8 cellular contexts compared by ENCODE assay signal in the genomic region with DNA sequence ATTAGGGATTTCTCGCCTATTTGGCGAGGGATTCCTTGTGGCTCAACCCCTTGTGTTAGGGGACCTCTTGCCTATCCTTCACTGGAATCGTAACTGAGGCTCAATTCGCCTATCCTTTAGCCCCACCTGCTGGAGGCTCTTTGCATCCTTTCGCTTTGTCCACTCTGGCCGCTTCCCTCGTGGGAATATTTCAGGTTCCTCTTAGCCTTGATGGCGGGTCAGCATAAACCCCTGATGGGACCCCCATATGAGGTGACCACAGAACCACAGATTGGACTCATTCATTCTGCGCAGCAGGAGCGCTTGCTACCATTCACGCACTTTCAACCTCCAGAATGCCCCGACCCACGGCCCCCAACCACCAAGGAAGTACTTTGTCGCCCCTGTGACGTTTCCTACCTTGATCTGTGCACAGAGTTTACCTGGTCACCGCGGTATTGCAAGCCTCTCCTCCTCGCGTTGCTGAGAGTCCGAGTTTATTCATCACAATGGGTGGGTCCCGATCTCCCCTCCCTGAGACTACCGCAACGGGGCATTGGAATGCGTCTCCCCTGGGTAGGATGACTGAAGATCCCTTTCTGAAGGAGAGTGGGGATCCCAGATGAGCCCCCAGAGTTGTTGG. TPM values are rescaled to one million over a fixed set of nuclear protein-coding genes. Genes with fewer than 3 reads are reported as not detected.
DNase-seq lines count a peak whose midpoint lies in the region; ATAC-seq, FAIRE-seq and TF ChIP-seq lines count a peak whose summit lies in the region.

A gene (plus strand): TSS at position 425 of the 622 bp plus-strand sequence. CDS start 11,412 bp downstream, outside the sequence.

- no peak within 1 kb of the TSS for H2BK120ac ChIP-seq in trophoblast cell (ENCODE audit: insufficient read depth, low read length, poor library complexity)

- H4K8ac ChIP-seq in trophoblast cell (ENCODE audit: low read depth, low read length): peak within 1 kb of the TSS; percentile 65

- H2BK5ac ChIP-seq in trophoblast cell (ENCODE audit: low read depth, low read length, poor library complexity): no peak within 1 kb of the TSS

- TF ChIP-seq CTCF in transverse colon (IDR thresholded peaks at IDR 0.05): peak; percentile 68 to 75 (median 75)

- no peaks in the 10 kb centered on the region for H3K79me1 ChIP-seq in trophoblast cell (ENCODE audit: low read length)

- no peak within 1 kb of the TSS for H2AK5ac ChIP-seq in trophoblast cell (ENCODE audit: low read length)

- no peak within 1 kb of the TSS for H3K14ac ChIP-seq in trophoblast cell (ENCODE audit: low read length)

- no peaks in the 10 kb centered on the region for H3K36me3 ChIP-seq in trophoblast cell (ENCODE audit: control insufficient read depth in 1 of 2, insufficient read depth in 2 of 2, low read length in 2 of 2)
- no peaks in the 10 kb centered on the region for H3K36me3 ChIP-seq in transverse colon

- no peak within 1 kb of the TSS for H3K18ac ChIP-seq in trophoblast cell (ENCODE audit: low read length)

- FAIRE-seq in HTR-8/SVneo (lab: Jason Lieb, UNC): no peak

- DNase-seq in DMS53 treated with DMSO at 0.1 percent for 48 hours (lab: John Stamatoyannopoulos, UW; ENCODE audit: unreplicated experiment) (peak; percentile 82), HTR-8/SVneo (ENCODE audit: insufficient read length, low spot score) (peak; percentile 23), SHP77 treated with DMSO at 0.1 percent for 48 hours (lab: John Stamatoyannopoulos, UW) (peak; percentile 11), Right ventricle myocardium superior (peak; percentile 59), trophoblast cell (peak; percentile 54 to 83), transverse colon (peak; percentile 73)
- DNase-seq in activated naive CD4-positive, alpha-beta T cell treated with anti-CD3 and anti-CD28 coated beads, Interleukin-2, amount 50 U/mL, for 16 hours: peak; percentile 67

- in situ Hi-C loops in transverse colon (cut with MboI; ENCODE audit: low pct_ligation_motif_present in 1 of 4, low pct_unique_long_range_greater_than_20kb in 1 of 4, low sequenced_read_pairs in 3 of 4): loop anchor here in 3 of 4 donors (10.0 to 25.0 kb wide), 3 partner anchors 196 to 346 kb away; no protein-coding TSS in a partner anchor

- H3K4ac ChIP-seq in trophoblast cell (ENCODE audit: low read depth, low read length): no peak within 1 kb of the TSS

- intact Hi-C loops in Right ventricle myocardium superior (cut with DNase I): loop anchor here (5.0 kb wide), 1 partner anchor 331 kb away; no protein-coding TSS in a partner anchor
- intact Hi-C loops in transverse colon (cut with DNase I; ENCODE audit: low total_unique reads): loop anchor here (5.0 kb wide), 1 partner anchor 321 kb away; a partner anchor contains a TSS

- peaks cover 2% of the 10 kb centered on the region for H3K9me3 ChIP-seq in trophoblast cell (ENCODE audit: insufficient read depth, low read depth, low read length)
- no peaks in the 10 kb centered on the region for H3K9me3 ChIP-seq in transverse colon

- peak within 1 kb of the TSS; percentile 69 for H3K9ac ChIP-seq in trophoblast cell (ENCODE audit: low read length)

- H3K4me3 ChIP-seq in trophoblast cell (ENCODE audit: low read depth, low read length) (peak within 1 kb of the TSS; percentile 65), transverse colon (peak within 1 kb of the TSS; percentile 15 to 49 (median 30))

- no peak within 1 kb of the TSS for H2BK12ac ChIP-seq in trophoblast cell (ENCODE audit: low read length)

- TF ChIP-seq EP300 in transverse colon (IDR thresholded peaks at IDR 0.05; ENCODE audit: low read depth): no peak

- H3K79me2 ChIP-seq in trophoblast cell (ENCODE audit: control insufficient read depth, insufficient read depth, low read length, poor library complexity): no peaks in the 10 kb centered on the region

- H3K27ac ChIP-seq in trophoblast cell (ENCODE audit: low read depth, low read length) (no peak within 1 kb of the TSS), transverse colon (no peak within 1 kb of the TSS)

- no peak for TF ChIP-seq POLR2A in transverse colon (IDR thresholded peaks at IDR 0.05)

- no peak within 1 kb of the TSS for H4K91ac ChIP-seq in trophoblast cell (ENCODE audit: low read depth, low read length)

- no peak within 1 kb of the TSS for H3K23ac ChIP-seq in trophoblast cell (ENCODE audit: low read length)

- peak; percentile 94 for ATAC-seq in GM21423 (IDR thresholded peaks at IDR 0.05; ENCODE audit: unreplicated experiment)
- ATAC-seq in Right ventricle myocardium superior (ENCODE audit: poor library complexity): peak; percentile 94

- no peak within 1 kb of the TSS for H4K12ac ChIP-seq in trophoblast cell (ENCODE audit: low read depth, low read length)

- WGBS in trophoblast cell (ENCODE audit: extremely low coverage, insufficient coverage, insufficient read length): no CpG with 5 or more reads among the region's 24 CpGs
- 5 to 10% methylated on average over 5 to 24 of the region's 24 CpGs for whole genome bisulfite sequencing in transverse colon (ENCODE audit: low coverage in 1 of 2), 2 donors

- no peak within 1 kb of the TSS for H2AFZ ChIP-seq in trophoblast cell (ENCODE audit: insufficient read depth, low read length, poor library complexity)

- H3K4me1 ChIP-seq in trophoblast cell (ENCODE audit: control insufficient read depth in 1 of 2, insufficient read depth in 2 of 2, low read length in 2 of 2) (peaks cover 0 to 2% of the 10 kb centered on the region in 2 experiments), transverse colon (peaks cover 0 to 11% (median 0%) of the 10 kb centered on the region in 4 donors)

- H3K4me2 ChIP-seq in trophoblast cell (ENCODE audit: low read length): peak within 1 kb of the TSS; percentile 99

- no peaks in the 10 kb centered on the region for H3K27me3 ChIP-seq in trophoblast cell (ENCODE audit: insufficient read depth, low read length)
- no peaks in the 10 kb centered on the region for H3K27me3 ChIP-seq in transverse colon

RNA-seq across cellular contexts. Expression of the gene that starts here (rescaled TPM):
- total RNA-seq in Right ventricle myocardium superior (not detected), transverse colon (not detected)
- 0.05 TPM in 1 of 2 replicates, not detected in the other for polyA plus RNA-seq in trophoblast cell (2013)

Comparison
In these comparisons a context has a peak if more than half of its experiments do, and no peak if none do; other contexts are left out.
1. Peak in DNase-seq and ATAC-seq in Right ventricle myocardium superior; RNA of the gene not detected or under 1 TPM.
2. Peak in DNase-seq and H3K4me3 ChIP-seq in transverse colon; RNA of the gene not detected or under 1 TPM.
3. DNase-seq: peak in every context shown above with its lines; median percentile 82 in DMS53 treated with DMSO at 0.1 percent for 48 hours; 73 in transverse colon; 68 in trophoblast cell; 67 in activated naive CD4-positive, alpha-beta T cell treated with anti-CD3 and anti-CD28 coated beads, Interleukin-2, amount 50 U/mL, for 16 hours; 59 in Right ventricle myocardium superior; 23 in HTR-8/SVneo; 11 in SHP77 treated with DMSO at 0.1 percent for 48 hours.